In genomic region chr20:3689978-3690377, GRCh38 we compare ENCODE assay signal across 31 cellular contexts. TPM values are rescaled to one million over a fixed set of nuclear protein-coding genes. Genes with fewer than 3 reads are reported as not detected.
"Had no signal": no experiment of that assay in that cellular context is flagged by ENCODE, and none has a peak within 500 bp of the region (broad histone marks: within the 10 kb centered on the region; RNA-seq: fewer than 3 reads in every experiment).

No MANE protein-coding gene starts in this region.

- H3K27ac ChIP-seq: stomach, suprapubic skin, testis, thoracic aorta, thyroid gland, tibial artery, tibial nerve, transverse colon, upper lobe of left lung, upper lobe of right lung, uterus, vagina had no signal

- H3K36me3 Mint-ChIP-seq: stimulated activated effector memory CD8-positive, alpha-beta T cell treated with anti-CD3 and anti-CD28 coated beads, Interleukin-12 subunit alpha, Interleukin-12 subunit beta, amount 100 ng/mL, for 72 hours; stimulated activated memory B cell treated with anti-CD40 and anti-IgM and Interleukin-4, amounts not matched to agents 10 μg/mL and 1 μg/mL and 100 μg/mL, for 72 hours; stimulated activated naive B cell treated with anti-CD40 and anti-IgM and Interleukin-4, amounts not matched to agents 10 μg/mL and 1 μg/mL and 100 μg/mL, for 72 hours; type B pancreatic cell had no signal

- H3K36me3 ChIP-seq: stomach, suprapubic skin, thoracic aorta, thyroid gland, tibial artery, tibial nerve, transverse colon, upper lobe of left lung, upper lobe of right lung, uterus, vagina had no signal

- H3K9me3 Mint-ChIP-seq: stimulated activated effector memory CD8-positive, alpha-beta T cell treated with anti-CD3 and anti-CD28 coated beads, Interleukin-12 subunit alpha, Interleukin-12 subunit beta, amount 100 ng/mL, for 72 hours; stimulated activated memory B cell treated with anti-CD40 and anti-IgM and Interleukin-4, amounts not matched to agents 10 μg/mL and 1 μg/mL and 100 μg/mL, for 72 hours; stimulated activated naive CD8-positive, alpha-beta T cell treated with anti-CD3 and anti-CD28 coated beads, Interleukin-15, amount 100 ng/mL, for 72 hours; stimulated activated naive CD8-positive, alpha-beta T cell treated with anti-CD3 and anti-CD28 coated beads, Interleukin-15, Interleukin-2, amounts not matched to agents 100 ng/mL and 50 ng/mL, for 24 hours; type B pancreatic cell had no signal

- H3K4me1 ChIP-seq: upper lobe of right lung had no signal

- H3K4me1 Mint-ChIP-seq: stimulated activated effector memory CD8-positive, alpha-beta T cell treated with anti-CD3 and anti-CD28 coated beads, Interleukin-12 subunit alpha, Interleukin-12 subunit beta, amount 100 ng/mL, for 72 hours; stimulated activated naive B cell treated with anti-CD40 and anti-IgM and Interleukin-4, amounts not matched to agents 10 μg/mL and 1 μg/mL and 100 μg/mL, for 72 hours; stimulated activated naive CD8-positive, alpha-beta T cell treated with anti-CD3 and anti-CD28 coated beads, Interleukin-15, amount 100 ng/mL, for 72 hours had no signal

- ATAC-seq: stimulated activated effector memory CD8-positive, alpha-beta T cell treated with anti-CD3 and anti-CD28 coated beads, Interleukin-12 subunit alpha, Interleukin-12 subunit beta, amount 100 ng/mL, for 72 hours; stimulated activated memory B cell treated with anti-CD40 and anti-IgM and Interleukin-4, amounts not matched to agents 10 μg/mL and 1 μg/mL and 100 μg/mL, for 72 hours; stimulated activated naive B cell treated with anti-CD40 and anti-IgM and Interleukin-4, amounts not matched to agents 10 μg/mL and 1 μg/mL and 100 μg/mL, for 72 hours; stimulated activated naive CD8-positive, alpha-beta T cell treated with anti-CD3 and anti-CD28 coated beads, Interleukin-15, amount 100 ng/mL, for 72 hours; stimulated activated naive CD8-positive, alpha-beta T cell treated with anti-CD3 and anti-CD28 coated beads, Interleukin-15, Interleukin-2, amounts not matched to agents 100 U/mL and 50 U/mL, for 24 hours; upper lobe of right lung had no signal

- H3K4me3 ChIP-seq: stomach, suprapubic skin, testis, thoracic aorta, thyroid gland, tibial artery, tibial nerve, transverse colon, upper lobe of left lung, upper lobe of right lung, uterus, vagina had no signal

- H3K27ac Mint-ChIP-seq: stimulated activated effector memory CD8-positive, alpha-beta T cell treated with anti-CD3 and anti-CD28 coated beads, Interleukin-12 subunit alpha, Interleukin-12 subunit beta, amount 100 ng/mL, for 72 hours; stimulated activated memory B cell treated with anti-CD40 and anti-IgM and Interleukin-4, amounts not matched to agents 10 μg/mL and 1 μg/mL and 100 μg/mL, for 72 hours; stimulated activated naive B cell treated with anti-CD40 and anti-IgM and Interleukin-4, amounts not matched to agents 10 μg/mL and 1 μg/mL and 100 μg/mL, for 72 hours; stimulated activated naive CD8-positive, alpha-beta T cell treated with anti-CD3 and anti-CD28 coated beads, Interleukin-15, amount 100 ng/mL, for 72 hours; stimulated activated naive CD8-positive, alpha-beta T cell treated with anti-CD3 and anti-CD28 coated beads, Interleukin-15, Interleukin-2, amounts not matched to agents 100 ng/mL and 50 ng/mL, for 24 hours; type B pancreatic cell had no signal

- H3K4me3 Mint-ChIP-seq: stimulated activated effector memory CD8-positive, alpha-beta T cell treated with anti-CD3 and anti-CD28 coated beads, Interleukin-12 subunit alpha, Interleukin-12 subunit beta, amount 100 ng/mL, for 72 hours; stimulated activated memory B cell treated with anti-CD40 and anti-IgM and Interleukin-4, amounts not matched to agents 10 μg/mL and 1 μg/mL and 100 μg/mL, for 72 hours; stimulated activated naive B cell treated with anti-CD40 and anti-IgM and Interleukin-4, amounts not matched to agents 10 μg/mL and 1 μg/mL and 100 μg/mL, for 72 hours; stimulated activated naive CD8-positive, alpha-beta T cell treated with anti-CD3 and anti-CD28 coated beads, Interleukin-15, amount 100 ng/mL, for 72 hours; stimulated activated naive CD8-positive, alpha-beta T cell treated with anti-CD3 and anti-CD28 coated beads, Interleukin-15, Interleukin-2, amounts not matched to agents 100 ng/mL and 50 ng/mL, for 24 hours; type B pancreatic cell had no signal

- DNase-seq: stimulated activated CD4-positive, alpha-beta T cell treated with anti-CD3 and anti-CD28 coated beads, Interleukin-2, amount 100 ng/mL, for 48 hours; stimulated activated CD4-positive, alpha-beta T cell treated with anti-CD3 and anti-CD28 coated beads, Interleukin-4, amount 100 ng/mL, for 1 hour; stimulated activated CD4-positive, alpha-beta T cell treated with anti-CD3 and anti-CD28 coated beads, Interleukin-4, amount 100 ng/mL, for 24 hours; stimulated activated CD4-positive, alpha-beta T cell treated with anti-CD3 and anti-CD28 coated beads, Interleukin-4, amount 100 ng/mL, for 4 hours; stimulated activated CD8-positive, alpha-beta memory T cell treated with anti-CD3 and anti-CD28 coated beads, Interleukin-4, amount 100 ng/mL, for 48 hours; stimulated activated naive B cell treated with anti-CD40 and anti-IgM and Interleukin-4, amounts not matched to agents 10 μg/mL and 1 μg/mL and 100 μg/mL, for 72 hours; stimulated activated naive CD4-positive, alpha-beta T cell; stimulated activated naive CD4-positive, alpha-beta T cell treated with Interleukin-2 at 50 U/mL for 16 hours; stimulated activated naive CD8-positive, alpha-beta T cell treated with anti-CD3 and anti-CD28 coated beads, Interleukin-15, amount 100 ng/mL, for 72 hours; stimulated activated naive CD8-positive, alpha-beta T cell treated with anti-CD3 and anti-CD28 coated beads, Interleukin-15, Interleukin-2, amounts not matched to agents 100 U/mL and 50 U/mL, for 24 hours; stomach; substantia nigra; testis; thyroid gland; tibial artery; transverse colon; upper lobe of left lung; upper lobe of right lung; uterus had no signal

- H3K9me3 ChIP-seq: stomach, suprapubic skin, testis, thoracic aorta, thyroid gland, tibial artery, tibial nerve, transverse colon, upper lobe of left lung, upper lobe of right lung, uterus, vagina had no signal

- H3K27me3 ChIP-seq: stomach, suprapubic skin, testis, thyroid gland, tibial artery, tibial nerve, transverse colon, upper lobe of left lung, uterus, vagina had no signal

RNA-seq across cellular contexts. Expression of gene GFRA4, which starts 26.8 kb away (rescaled TPM):
- total RNA-seq: stomach, subcutaneous adipose tissue, suprapubic skin, temporal lobe, thoracic aorta, tibial nerve, transverse colon, upper lobe of left lung, upper lobe of right lung, ureter, urinary bladder, uterus, vagina had no signal
- polyA plus RNA-seq: stomach, urinary bladder had no signal
